In the genomic region with DNA sequence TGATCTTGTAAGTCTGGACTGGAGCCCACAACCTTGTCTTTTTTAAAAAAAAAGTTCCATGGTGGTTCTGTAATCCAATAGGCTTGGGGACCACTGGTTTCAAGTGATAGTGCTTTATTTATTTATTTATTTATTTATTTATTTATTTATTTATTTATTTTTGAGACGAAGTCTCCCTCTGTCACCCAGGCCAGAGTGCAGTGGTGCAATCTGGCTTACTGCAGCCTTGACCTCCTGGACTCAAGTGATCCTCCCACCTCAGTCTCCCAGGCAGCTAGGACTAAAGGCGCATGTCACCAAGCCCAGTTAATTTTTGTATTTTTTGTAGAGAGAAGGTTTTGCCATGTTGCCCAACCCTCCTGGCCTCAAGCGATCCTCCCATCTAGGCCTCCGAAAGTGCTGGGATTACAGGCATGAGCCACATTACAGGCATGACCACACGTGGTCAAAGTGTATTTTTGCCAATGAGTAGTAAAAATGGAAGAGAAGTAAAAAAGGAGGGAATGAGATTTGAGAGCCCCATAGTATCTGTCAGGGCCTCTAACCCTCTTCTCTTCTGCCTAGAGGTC, we compare ENCODE assay signal across 3 cellular contexts.
TF ChIP-seq lines count a peak whose summit lies in the region.

No MANE protein-coding gene starts in this region.

TF ChIP-seq in SK-N-SH, 30 proteins besides CTCF, POLR2A, EP300 and RAD21 (continued from another document):
- TF ChIP-seq PBX3 (IDR thresholded peaks at IDR 0.05) (no peak), YY1 (IDR thresholded peaks at IDR 0.05; ENCODE audit: low read depth) (no peak), NRF1 (IDR thresholded peaks at IDR 0.05; ENCODE audit: low read depth, low read length) (no peak), TCF12 (IDR thresholded peaks at IDR 0.05) (no peak), MXI1 (IDR thresholded peaks at IDR 0.05; ENCODE audit: low read depth, low read length) (no peak), ZBTB33 (IDR thresholded peaks at IDR 0.05; ENCODE audit: borderline replicate concordance, low read depth) (no peak), JUND (IDR thresholded peaks at IDR 0.05) (no peak)
- TF ChIP-seq, protein P1, sequence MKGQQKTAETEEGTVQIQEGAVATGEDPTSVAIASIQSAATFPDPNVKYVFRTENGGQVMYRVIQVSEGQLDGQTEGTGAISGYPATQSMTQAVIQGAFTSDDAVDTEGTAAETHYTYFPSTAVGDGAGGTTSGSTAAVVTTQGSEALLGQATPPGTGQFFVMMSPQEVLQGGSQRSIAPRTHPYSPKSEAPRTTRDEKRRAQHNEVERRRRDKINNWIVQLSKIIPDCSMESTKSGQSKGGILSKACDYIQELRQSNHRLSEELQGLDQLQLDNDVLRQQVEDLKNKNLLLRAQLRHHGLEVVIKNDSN (IDR thresholded peaks at IDR 0.05; ENCODE audit: borderline replicate concordance, low read depth) = no peak

TF ChIP-seq in SK-N-SH treated with all-trans-retinoic acid at 6 μM for 48 hours, 23 proteins besides CTCF, POLR2A, EP300 and RAD21 (continued from another document):
- TF ChIP-seq PATZ1 (CRISPR knock-in tag; IDR thresholded peaks at IDR 0.05; ENCODE audit: borderline replicate concordance) = no peak
- no peak for TF ChIP-seq ISL1 (CRISPR knock-in tag; IDR thresholded peaks at IDR 0.05)
- TF ChIP-seq TCF4 (CRISPR knock-in tag; IDR thresholded peaks at IDR 0.05; ENCODE audit: borderline replicate concordance) = no peak
- no peak for TF ChIP-seq RARB (CRISPR knock-in tag; IDR thresholded peaks at IDR 0.05)
- TF ChIP-seq BACH2 (CRISPR knock-in tag; IDR thresholded peaks at IDR 0.05; ENCODE audit: borderline replicate concordance) = no peak
- TF ChIP-seq SNAI2 (CRISPR knock-in tag; IDR thresholded peaks at IDR 0.05) = no peak
- TF ChIP-seq PPARA (CRISPR knock-in tag; IDR thresholded peaks at IDR 0.05; ENCODE audit: borderline replicate concordance) = no peak
- TF ChIP-seq TSHZ2 (CRISPR knock-in tag; IDR thresholded peaks at IDR 0.05) = no peak
TF ChIP-seq in SK-N-SH treated with all-trans-retinoic acid at 6 μM for 48 hours: peak in this region for 0.

TF ChIP-seq in HEK293, 187 proteins besides CTCF, POLR2A, EP300 and RAD21 (continued from another document):
- 0 out of 2 replicates have a peak, but pooled peaks have one; percentile 24 for TF ChIP-seq ZBTB21 (tag by site-specific recombination; IDR thresholded peaks at IDR 0.05)
- TF ChIP-seq ZNF350 (tag by site-specific recombination; IDR thresholded peaks at IDR 0.05) = no peak
- TF ChIP-seq ZXDB (tag by site-specific recombination; IDR thresholded peaks at IDR 0.05) = 0 out of 2 replicates have a peak, but pooled peaks have one; percentile 47
- TF ChIP-seq ZNF449 (tag by site-specific recombination; IDR thresholded peaks at IDR 0.05) = no peak
- TF ChIP-seq, protein P2, sequence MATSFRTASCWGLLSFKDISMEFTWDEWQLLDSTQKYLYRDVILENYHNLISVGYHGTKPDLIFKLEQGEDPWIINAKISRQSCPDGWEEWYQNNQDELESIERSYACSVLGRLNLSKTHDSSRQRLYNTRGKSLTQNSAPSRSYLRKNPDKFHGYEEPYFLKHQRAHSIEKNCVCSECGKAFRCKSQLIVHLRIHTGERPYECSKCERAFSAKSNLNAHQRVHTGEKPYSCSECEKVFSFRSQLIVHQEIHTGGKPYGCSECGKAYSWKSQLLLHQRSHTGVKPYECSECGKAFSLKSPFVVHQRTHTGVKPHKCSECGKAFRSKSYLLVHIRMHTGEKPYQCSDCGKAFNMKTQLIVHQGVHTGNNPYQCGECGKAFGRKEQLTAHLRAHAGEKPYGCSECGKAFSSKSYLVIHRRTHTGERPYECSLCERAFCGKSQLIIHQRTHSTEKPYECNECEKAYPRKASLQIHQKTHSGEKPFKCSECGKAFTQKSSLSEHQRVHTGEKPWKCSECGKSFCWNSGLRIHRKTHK (tag by site-specific recombination; IDR thresholded peaks at IDR 0.05) = no peak
- TF ChIP-seq TRIM28 (IDR thresholded peaks at IDR 0.05; ENCODE audit: borderline replicate concordance, low read length) = no peak
- TF ChIP-seq ZNF174 (tag by site-specific recombination; IDR thresholded peaks at IDR 0.05) = no peak
- TF ChIP-seq ZNF394 (tag by site-specific recombination; IDR thresholded peaks at IDR 0.05; ENCODE audit: borderline replicate concordance) = peak; percentile 93
- 0 out of 2 replicates have a peak, but pooled peaks have one; percentile 60 for TF ChIP-seq ZNF514 (tag by site-specific recombination; IDR thresholded peaks at IDR 0.05)
- TF ChIP-seq, protein P3, sequence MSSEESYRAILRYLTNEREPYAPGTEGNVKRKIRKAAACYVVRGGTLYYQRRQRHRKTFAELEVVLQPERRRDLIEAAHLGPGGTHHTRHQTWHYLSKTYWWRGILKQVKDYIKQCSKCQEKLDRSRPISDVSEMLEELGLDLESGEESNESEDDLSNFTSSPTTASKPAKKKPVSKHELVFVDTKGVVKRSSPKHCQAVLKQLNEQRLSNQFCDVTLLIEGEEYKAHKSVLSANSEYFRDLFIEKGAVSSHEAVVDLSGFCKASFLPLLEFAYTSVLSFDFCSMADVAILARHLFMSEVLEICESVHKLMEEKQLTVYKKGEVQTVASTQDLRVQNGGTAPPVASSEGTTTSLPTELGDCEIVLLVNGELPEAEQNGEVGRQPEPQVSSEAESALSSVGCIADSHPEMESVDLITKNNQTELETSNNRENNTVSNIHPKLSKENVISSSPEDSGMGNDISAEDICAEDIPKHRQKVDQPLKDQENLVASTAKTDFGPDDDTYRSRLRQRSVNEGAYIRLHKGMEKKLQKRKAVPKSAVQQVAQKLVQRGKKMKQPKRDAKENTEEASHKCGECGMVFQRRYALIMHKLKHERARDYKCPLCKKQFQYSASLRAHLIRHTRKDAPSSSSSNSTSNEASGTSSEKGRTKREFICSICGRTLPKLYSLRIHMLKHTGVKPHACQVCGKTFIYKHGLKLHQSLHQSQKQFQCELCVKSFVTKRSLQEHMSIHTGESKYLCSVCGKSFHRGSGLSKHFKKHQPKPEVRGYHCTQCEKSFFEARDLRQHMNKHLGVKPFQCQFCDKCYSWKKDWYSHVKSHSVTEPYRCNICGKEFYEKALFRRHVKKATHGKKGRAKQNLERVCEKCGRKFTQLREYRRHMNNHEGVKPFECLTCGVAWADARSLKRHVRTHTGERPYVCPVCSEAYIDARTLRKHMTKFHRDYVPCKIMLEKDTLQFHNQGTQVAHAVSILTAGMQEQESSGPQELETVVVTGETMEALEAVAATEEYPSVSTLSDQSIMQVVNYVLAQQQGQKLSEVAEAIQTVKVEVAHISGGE (tag by site-specific recombination; conservative IDR thresholded peaks at IDR 0.05; ENCODE audit: low read depth) = peak; percentile 74
- TF ChIP-seq REST (tag by site-specific recombination; IDR thresholded peaks at IDR 0.05) = peak; percentile 65; the same call in 1 of the 2 replicates
- TF ChIP-seq GLI2 (tag by site-specific recombination; IDR thresholded peaks at IDR 0.05; ENCODE audit: borderline replicate concordance, low read depth) = peak; percentile 14; the same call in 1 of the 2 replicates
- TF ChIP-seq ZNF292 (tag by site-specific recombination; IDR thresholded peaks at IDR 0.05; ENCODE audit: borderline replicate concordance, low read depth) = peak; percentile 23; the same call in 1 of the 2 replicates
- peak; percentile 75 for TF ChIP-seq ZNF623 (tag by site-specific recombination; IDR thresholded peaks at IDR 0.05)
- TF ChIP-seq ZNF202 (tag by site-specific recombination; IDR thresholded peaks at IDR 0.05; ENCODE audit: borderline replicate concordance) = 0 out of 2 replicates have a peak, but pooled peaks have one; percentile 36
- 0 out of 2 replicates have a peak, but pooled peaks have one; percentile 27 for TF ChIP-seq ZNF629 (tag by site-specific recombination; IDR thresholded peaks at IDR 0.05)
- TF ChIP-seq, protein P4, sequence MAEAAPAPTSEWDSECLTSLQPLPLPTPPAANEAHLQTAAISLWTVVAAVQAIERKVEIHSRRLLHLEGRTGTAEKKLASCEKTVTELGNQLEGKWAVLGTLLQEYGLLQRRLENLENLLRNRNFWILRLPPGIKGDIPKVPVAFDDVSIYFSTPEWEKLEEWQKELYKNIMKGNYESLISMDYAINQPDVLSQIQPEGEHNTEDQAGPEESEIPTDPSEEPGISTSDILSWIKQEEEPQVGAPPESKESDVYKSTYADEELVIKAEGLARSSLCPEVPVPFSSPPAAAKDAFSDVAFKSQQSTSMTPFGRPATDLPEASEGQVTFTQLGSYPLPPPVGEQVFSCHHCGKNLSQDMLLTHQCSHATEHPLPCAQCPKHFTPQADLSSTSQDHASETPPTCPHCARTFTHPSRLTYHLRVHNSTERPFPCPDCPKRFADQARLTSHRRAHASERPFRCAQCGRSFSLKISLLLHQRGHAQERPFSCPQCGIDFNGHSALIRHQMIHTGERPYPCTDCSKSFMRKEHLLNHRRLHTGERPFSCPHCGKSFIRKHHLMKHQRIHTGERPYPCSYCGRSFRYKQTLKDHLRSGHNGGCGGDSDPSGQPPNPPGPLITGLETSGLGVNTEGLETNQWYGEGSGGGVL (tag by site-specific recombination; IDR thresholded peaks at IDR 0.05) = no peak
- no peak for TF ChIP-seq GLIS2 (tag by site-specific recombination; IDR thresholded peaks at IDR 0.05)
- TF ChIP-seq, protein P5, sequence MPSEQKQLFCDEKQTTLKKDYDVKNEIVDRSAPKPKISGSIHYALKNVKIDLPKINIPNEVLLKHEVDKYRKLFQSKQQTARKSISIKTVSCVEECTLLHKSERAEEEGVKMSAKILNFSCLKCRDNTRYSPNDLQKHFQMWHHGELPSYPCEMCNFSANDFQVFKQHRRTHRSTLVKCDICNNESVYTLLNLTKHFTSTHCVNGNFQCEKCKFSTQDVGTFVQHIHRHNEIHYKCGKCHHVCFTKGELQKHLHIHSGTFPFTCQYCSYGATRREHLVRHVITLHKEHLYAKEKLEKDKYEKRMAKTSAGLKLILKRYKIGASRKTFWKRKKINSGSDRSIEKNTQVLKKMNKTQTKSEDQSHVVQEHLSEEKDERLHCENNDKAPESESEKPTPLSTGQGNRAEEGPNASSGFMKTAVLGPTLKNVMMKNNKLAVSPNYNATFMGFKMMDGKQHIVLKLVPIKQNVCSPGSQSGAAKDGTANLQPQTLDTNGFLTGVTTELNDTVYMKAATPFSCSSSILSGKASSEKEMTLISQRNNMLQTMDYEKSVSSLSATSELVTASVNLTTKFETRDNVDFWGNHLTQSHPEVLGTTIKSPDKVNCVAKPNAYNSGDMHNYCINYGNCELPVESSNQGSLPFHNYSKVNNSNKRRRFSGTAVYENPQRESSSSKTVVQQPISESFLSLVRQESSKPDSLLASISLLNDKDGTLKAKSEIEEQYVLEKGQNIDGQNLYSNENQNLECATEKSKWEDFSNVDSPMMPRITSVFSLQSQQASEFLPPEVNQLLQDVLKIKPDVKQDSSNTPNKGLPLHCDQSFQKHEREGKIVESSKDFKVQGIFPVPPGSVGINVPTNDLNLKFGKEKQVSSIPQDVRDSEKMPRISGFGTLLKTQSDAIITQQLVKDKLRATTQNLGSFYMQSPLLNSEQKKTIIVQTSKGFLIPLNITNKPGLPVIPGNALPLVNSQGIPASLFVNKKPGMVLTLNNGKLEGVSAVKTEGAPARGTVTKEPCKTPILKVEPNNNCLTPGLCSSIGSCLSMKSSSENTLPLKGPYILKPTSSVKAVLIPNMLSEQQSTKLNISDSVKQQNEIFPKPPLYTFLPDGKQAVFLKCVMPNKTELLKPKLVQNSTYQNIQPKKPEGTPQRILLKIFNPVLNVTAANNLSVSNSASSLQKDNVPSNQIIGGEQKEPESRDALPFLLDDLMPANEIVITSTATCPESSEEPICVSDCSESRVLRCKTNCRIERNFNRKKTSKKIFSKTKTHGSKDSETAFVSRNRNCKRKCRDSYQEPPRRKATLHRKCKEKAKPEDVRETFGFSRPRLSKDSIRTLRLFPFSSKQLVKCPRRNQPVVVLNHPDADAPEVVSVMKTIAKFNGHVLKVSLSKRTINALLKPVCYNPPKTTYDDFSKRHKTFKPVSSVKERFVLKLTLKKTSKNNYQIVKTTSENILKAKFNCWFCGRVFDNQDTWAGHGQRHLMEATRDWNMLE (tag by site-specific recombination; conservative IDR thresholded peaks at IDR 0.05; ENCODE audit: low read depth) = peak; percentile 90
- peak; percentile 85 for TF ChIP-seq ZNF555 (tag by site-specific recombination; conservative IDR thresholded peaks at IDR 0.05)
- 0 out of 2 replicates have a peak, but pooled peaks have one; percentile 53 for TF ChIP-seq RBAK (tag by site-specific recombination; IDR thresholded peaks at IDR 0.05)
- peak; percentile 77 for TF ChIP-seq ZBTB8A (tag by site-specific recombination; IDR thresholded peaks at IDR 0.05)
- no peak for TF ChIP-seq SALL2 (tag by site-specific recombination; IDR thresholded peaks at IDR 0.05; ENCODE audit: borderline replicate concordance)
- TF ChIP-seq ZNF404 (tag by site-specific recombination; IDR thresholded peaks at IDR 0.05) = peak; percentile 25; the same call in 1 of the 2 replicates
- peak; percentile 85 for TF ChIP-seq ZNF426 (tag by site-specific recombination; IDR thresholded peaks at IDR 0.05)
- TF ChIP-seq ZNF266 (tag by site-specific recombination; IDR thresholded peaks at IDR 0.05; ENCODE audit: low read depth) = 0 out of 2 replicates have a peak, but pooled peaks have one; percentile 76
- no peak for TF ChIP-seq ZFP37 (tag by site-specific recombination; IDR thresholded peaks at IDR 0.05)
